11 cellular contexts compared by ENCODE assay signal in the genomic region with DNA sequence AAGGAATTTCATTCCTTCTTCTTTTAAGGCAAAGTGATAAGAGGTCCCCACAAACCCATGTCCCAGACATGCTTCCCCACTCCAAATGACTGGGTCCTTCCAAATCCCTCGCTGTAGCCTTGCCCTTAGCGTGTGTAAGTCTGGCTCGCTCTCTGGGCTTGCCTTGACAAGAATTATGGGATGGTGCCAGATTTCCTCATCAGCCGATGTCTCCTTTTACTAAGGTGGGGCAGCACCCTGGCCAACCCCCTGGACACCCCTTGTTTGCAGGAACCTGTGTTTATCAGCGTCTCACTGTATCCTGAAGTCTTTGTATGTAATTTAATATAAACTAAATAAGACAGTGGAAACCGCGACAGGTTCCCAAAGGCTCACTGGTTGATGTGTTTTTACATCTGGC.
"Had no signal": no experiment of that assay in that cellular context is flagged by ENCODE, and none has a peak within 500 bp of the region (broad histone marks: within the 10 kb centered on the region; RNA-seq: fewer than 3 reads in every experiment).

No MANE protein-coding gene starts in this region.

- H3K27ac ChIP-seq: gastroesophageal sphincter, skin epidermis, stomach, uterus had no signal

- DNase-seq: activated CD4-positive, alpha-beta memory T cell treated with anti-CD3 and anti-CD28 coated beads for 36 hours; activated gamma-delta T cell treated with Interleukin-2 at 50 U/mL for 16 hours; activated naive CD8-positive, alpha-beta T cell treated with anti-CD3 and anti-CD28 coated beads for 36 hours; activated T-cell treated with anti-CD3 and anti-CD28 coated beads, Interleukin-2, amount 50 U/mL, for 72 hours; kidney; retina; stomach; T-helper 9 cell; uterus had no signal

- ATAC-seq: activated T-cell treated with anti-CD3 and anti-CD28 coated beads, Interleukin-2, amount 50 U/mL, for 72 hours; gastroesophageal sphincter had no signal
